In the genomic region with DNA sequence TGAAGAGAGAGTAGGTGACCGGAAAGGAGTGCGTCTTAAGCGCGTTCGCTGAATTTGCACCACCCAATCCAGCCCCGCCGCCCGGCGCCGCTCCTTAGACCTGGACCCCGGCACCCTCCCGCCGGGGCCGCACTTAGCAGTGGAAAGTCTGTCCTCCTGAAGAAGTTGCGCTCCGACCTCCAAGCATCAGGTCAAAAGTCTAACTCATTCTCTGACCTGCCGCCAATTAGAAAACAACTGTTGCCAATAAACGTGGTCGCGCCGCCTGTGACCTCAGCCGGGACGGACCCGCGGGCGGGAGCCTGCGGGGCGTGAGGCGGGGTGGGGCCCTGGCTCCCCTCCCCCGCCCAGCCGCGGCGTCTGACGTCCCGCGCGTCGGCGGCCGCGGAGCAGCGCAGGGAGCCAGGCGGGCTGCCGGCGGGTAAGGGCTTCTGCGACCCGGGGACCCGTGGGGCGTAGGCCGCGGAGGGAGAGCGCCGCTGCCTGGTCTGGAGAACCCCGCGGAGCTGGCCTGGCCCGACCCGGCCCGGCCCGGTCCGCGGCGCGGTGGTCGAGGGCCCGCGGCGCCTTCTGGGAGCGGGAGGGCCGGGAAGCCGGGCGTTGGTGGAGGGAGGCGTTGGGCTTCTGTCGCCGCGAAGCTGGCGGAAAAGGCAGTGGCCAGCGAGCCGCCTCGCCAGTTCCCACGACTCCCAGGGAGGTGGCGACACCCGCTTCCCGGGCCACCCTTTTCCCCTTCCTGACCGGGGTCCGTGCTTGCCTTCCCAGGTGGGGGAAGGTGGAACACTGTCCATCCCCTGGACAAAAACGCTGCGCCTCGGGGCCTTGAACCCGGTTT, we compare ENCODE assay signal across 1 cellular context.
TF ChIP-seq lines count a peak whose summit lies in the region.

A gene with protein sequence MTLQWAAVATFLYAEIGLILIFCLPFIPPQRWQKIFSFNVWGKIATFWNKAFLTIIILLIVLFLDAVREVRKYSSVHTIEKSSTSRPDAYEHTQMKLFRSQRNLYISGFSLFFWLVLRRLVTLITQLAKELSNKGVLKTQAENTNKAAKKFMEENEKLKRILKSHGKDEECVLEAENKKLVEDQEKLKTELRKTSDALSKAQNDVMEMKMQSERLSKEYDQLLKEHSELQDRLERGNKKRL (plus strand): TSS at position 366 of the 835 bp plus-strand sequence. CDS start 527 bp downstream, outside the sequence.

TF ChIP-seq in GM12878, 131 proteins besides CTCF, POLR2A, EP300 and RAD21 (continued from another document and continues in another):
- TF ChIP-seq, protein P1, sequence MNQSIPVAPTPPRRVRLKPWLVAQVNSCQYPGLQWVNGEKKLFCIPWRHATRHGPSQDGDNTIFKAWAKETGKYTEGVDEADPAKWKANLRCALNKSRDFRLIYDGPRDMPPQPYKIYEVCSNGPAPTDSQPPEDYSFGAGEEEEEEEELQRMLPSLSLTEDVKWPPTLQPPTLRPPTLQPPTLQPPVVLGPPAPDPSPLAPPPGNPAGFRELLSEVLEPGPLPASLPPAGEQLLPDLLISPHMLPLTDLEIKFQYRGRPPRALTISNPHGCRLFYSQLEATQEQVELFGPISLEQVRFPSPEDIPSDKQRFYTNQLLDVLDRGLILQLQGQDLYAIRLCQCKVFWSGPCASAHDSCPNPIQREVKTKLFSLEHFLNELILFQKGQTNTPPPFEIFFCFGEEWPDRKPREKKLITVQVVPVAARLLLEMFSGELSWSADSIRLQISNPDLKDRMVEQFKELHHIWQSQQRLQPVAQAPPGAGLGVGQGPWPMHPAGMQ (IDR thresholded peaks at IDR 0.05; ENCODE audit: borderline replicate concordance), result no peak
- TF ChIP-seq MTA3 (IDR thresholded peaks at IDR 0.05; ENCODE audit: borderline replicate concordance, low read length), result no peak
- no peak for TF ChIP-seq SPI1 (IDR thresholded peaks at IDR 0.05; ENCODE audit: borderline replicate concordance, insufficient read depth, low read depth, low read length)
- no peak for TF ChIP-seq STAT1 (conservative IDR thresholded peaks at IDR 0.05)
- peak; percentile 38 for TF ChIP-seq HDAC6 (IDR thresholded peaks at IDR 0.05; ENCODE audit: unreplicated experiment)
- TF ChIP-seq, protein P2, sequence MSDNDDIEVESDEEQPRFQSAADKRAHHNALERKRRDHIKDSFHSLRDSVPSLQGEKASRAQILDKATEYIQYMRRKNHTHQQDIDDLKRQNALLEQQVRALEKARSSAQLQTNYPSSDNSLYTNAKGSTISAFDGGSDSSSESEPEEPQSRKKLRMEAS (IDR thresholded peaks at IDR 0.05; ENCODE audit: low read depth, low read length), result 0 out of 2 replicates have a peak, but pooled peaks have one; percentile 8
- no peak; the same call in 1 of the 2 replicates for TF ChIP-seq ZBED1 (IDR thresholded peaks at IDR 0.05; ENCODE audit: borderline replicate concordance)
- peak in 1 of 2 experiments; percentile 44; a peak in 1 of 4 replicates for TF ChIP-seq IKZF2 (IDR thresholded peaks at IDR 0.05)
- no peak for TF ChIP-seq ZNF274 (IDR thresholded peaks at IDR 0.05; ENCODE audit: insufficient read depth, insufficient read length)
- no peak for TF ChIP-seq ZNF384 (IDR thresholded peaks at IDR 0.05; ENCODE audit: borderline replicate concordance, low read depth, low read length)
- no peak for TF ChIP-seq SUPT20H (IDR thresholded peaks at IDR 0.05; ENCODE audit: borderline replicate concordance, control insufficient read depth, low read depth, low read length)
- no peak for TF ChIP-seq PML (IDR thresholded peaks at IDR 0.05; ENCODE audit: low read length)
- no peak for TF ChIP-seq RELA (IDR thresholded peaks at IDR 0.05; ENCODE audit: borderline replicate concordance, partially characterized antibody)
- peak; percentile 97 for TF ChIP-seq LARP7 (IDR thresholded peaks at IDR 0.05)
- peak; percentile 97 for TF ChIP-seq GATAD2B (conservative IDR thresholded peaks at IDR 0.05; ENCODE audit: low read depth)
- TF ChIP-seq CBX5 (IDR thresholded peaks at IDR 0.05; ENCODE audit: low read depth), result no peak
- no peak for TF ChIP-seq ZNF622 (IDR thresholded peaks at IDR 0.05)
- no peak for TF ChIP-seq SREBF2 (IDR thresholded peaks at IDR 0.05; ENCODE audit: low read length)
- TF ChIP-seq, protein P3, sequence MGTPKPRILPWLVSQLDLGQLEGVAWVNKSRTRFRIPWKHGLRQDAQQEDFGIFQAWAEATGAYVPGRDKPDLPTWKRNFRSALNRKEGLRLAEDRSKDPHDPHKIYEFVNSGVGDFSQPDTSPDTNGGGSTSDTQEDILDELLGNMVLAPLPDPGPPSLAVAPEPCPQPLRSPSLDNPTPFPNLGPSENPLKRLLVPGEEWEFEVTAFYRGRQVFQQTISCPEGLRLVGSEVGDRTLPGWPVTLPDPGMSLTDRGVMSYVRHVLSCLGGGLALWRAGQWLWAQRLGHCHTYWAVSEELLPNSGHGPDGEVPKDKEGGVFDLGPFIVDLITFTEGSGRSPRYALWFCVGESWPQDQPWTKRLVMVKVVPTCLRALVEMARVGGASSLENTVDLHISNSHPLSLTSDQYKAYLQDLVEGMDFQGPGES (IDR thresholded peaks at IDR 0.05), result no peak
- no peak for TF ChIP-seq CHD4 (IDR thresholded peaks at IDR 0.05)
- no peak for TF ChIP-seq NR2C2 (IDR thresholded peaks at IDR 0.05; ENCODE audit: borderline replicate concordance, control insufficient read depth, insufficient read length, low read depth)
- TF ChIP-seq SIN3A (IDR thresholded peaks at IDR 0.05; ENCODE audit: low read depth, low read length), result peak; percentile 82; the same call in 1 of the 2 replicates
- TF ChIP-seq CREM (IDR thresholded peaks at IDR 0.05; ENCODE audit: low read depth), result peak; percentile 90
- TF ChIP-seq CHD2 (IDR thresholded peaks at IDR 0.05; ENCODE audit: borderline replicate concordance, low read depth, low read length), result peak; percentile 61; the same call in 1 of the 2 replicates
- no peak; the same call in 1 of the 2 replicates for TF ChIP-seq POLR2AphosphoS5 (IDR thresholded peaks at IDR 0.05; ENCODE audit: low read length)
- TF ChIP-seq, protein P4, sequence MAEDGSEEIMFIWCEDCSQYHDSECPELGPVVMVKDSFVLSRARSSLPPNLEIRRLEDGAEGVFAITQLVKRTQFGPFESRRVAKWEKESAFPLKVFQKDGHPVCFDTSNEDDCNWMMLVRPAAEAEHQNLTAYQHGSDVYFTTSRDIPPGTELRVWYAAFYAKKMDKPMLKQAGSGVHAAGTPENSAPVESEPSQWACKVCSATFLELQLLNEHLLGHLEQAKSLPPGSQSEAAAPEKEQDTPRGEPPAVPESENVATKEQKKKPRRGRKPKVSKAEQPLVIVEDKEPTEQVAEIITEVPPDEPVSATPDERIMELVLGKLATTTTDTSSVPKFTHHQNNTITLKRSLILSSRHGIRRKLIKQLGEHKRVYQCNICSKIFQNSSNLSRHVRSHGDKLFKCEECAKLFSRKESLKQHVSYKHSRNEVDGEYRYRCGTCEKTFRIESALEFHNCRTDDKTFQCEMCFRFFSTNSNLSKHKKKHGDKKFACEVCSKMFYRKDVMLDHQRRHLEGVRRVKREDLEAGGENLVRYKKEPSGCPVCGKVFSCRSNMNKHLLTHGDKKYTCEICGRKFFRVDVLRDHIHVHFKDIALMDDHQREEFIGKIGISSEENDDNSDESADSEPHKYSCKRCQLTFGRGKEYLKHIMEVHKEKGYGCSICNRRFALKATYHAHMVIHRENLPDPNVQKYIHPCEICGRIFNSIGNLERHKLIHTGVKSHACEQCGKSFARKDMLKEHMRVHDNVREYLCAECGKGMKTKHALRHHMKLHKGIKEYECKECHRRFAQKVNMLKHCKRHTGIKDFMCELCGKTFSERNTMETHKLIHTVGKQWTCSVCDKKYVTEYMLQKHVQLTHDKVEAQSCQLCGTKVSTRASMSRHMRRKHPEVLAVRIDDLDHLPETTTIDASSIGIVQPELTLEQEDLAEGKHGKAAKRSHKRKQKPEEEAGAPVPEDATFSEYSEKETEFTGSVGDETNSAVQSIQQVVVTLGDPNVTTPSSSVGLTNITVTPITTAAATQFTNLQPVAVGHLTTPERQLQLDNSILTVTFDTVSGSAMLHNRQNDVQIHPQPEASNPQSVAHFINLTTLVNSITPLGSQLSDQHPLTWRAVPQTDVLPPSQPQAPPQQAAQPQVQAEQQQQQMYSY (CRISPR knock-in tag; IDR thresholded peaks at IDR 0.05), result no peak
- TF ChIP-seq, protein P5, sequence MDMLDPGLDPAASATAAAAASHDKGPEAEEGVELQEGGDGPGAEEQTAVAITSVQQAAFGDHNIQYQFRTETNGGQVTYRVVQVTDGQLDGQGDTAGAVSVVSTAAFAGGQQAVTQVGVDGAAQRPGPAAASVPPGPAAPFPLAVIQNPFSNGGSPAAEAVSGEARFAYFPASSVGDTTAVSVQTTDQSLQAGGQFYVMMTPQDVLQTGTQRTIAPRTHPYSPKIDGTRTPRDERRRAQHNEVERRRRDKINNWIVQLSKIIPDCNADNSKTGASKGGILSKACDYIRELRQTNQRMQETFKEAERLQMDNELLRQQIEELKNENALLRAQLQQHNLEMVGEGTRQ (IDR thresholded peaks at IDR 0.05; ENCODE audit: borderline replicate concordance, low read depth, low read length), result no peak
- peak; percentile 28; the same call in 1 of the 3 replicates for TF ChIP-seq POU2F2 (IDR thresholded peaks at IDR 0.05; ENCODE audit: borderline replicate concordance, low read depth, low read length)
- TF ChIP-seq TBL1XR1 (IDR thresholded peaks at IDR 0.05; ENCODE audit: low read depth, low read length), result no peak
- no peak for TF ChIP-seq SMAD5 (IDR thresholded peaks at IDR 0.05; ENCODE audit: low read depth)
- peak; percentile 74 for TF ChIP-seq KLF5 (IDR thresholded peaks at IDR 0.05; ENCODE audit: partially characterized antibody)
- TF ChIP-seq WRNIP1 (IDR thresholded peaks at IDR 0.05; ENCODE audit: borderline replicate concordance, low read depth, low read length), result no peak
- TF ChIP-seq, protein P6, sequence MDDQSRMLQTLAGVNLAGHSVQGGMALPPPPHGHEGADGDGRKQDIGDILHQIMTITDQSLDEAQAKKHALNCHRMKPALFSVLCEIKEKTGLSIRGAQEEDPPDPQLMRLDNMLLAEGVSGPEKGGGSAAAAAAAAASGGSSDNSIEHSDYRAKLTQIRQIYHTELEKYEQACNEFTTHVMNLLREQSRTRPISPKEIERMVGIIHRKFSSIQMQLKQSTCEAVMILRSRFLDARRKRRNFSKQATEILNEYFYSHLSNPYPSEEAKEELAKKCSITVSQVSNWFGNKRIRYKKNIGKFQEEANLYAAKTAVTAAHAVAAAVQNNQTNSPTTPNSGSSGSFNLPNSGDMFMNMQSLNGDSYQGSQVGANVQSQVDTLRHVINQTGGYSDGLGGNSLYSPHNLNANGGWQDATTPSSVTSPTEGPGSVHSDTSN (IDR thresholded peaks at IDR 0.05; ENCODE audit: insufficient replicate concordance, low read depth, low read length), result no peak
- 0 out of 2 replicates have a peak, but pooled peaks have one; percentile 38 for TF ChIP-seq ESRRA (IDR thresholded peaks at IDR 0.05; ENCODE audit: low read length)
- no peak for TF ChIP-seq BCL11A (IDR thresholded peaks at IDR 0.05; ENCODE audit: low read depth, low read length)
- TF ChIP-seq MTA2 (IDR thresholded peaks at IDR 0.05; ENCODE audit: low read depth), result no peak
- TF ChIP-seq, protein P7, sequence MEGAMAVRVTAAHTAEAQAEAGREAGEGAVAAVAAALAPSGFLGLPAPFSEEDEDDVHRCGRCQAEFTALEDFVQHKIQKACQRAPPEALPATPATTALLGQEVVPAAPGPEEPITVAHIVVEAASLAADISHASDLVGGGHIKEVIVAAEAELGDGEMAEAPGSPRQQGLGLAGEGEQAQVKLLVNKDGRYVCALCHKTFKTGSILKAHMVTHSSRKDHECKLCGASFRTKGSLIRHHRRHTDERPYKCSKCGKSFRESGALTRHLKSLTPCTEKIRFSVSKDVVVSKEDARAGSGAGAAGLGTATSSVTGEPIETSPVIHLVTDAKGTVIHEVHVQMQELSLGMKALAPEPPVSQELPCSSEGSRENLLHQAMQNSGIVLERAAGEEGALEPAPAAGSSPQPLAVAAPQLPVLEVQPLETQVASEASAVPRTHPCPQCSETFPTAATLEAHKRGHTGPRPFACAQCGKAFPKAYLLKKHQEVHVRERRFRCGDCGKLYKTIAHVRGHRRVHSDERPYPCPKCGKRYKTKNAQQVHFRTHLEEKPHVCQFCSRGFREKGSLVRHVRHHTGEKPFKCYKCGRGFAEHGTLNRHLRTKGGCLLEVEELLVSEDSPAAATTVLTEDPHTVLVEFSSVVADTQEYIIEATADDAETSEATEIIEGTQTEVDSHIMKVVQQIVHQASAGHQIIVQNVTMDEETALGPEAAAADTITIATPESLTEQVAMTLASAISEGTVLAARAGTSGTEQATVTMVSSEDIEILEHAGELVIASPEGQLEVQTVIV (IDR thresholded peaks at IDR 0.05; ENCODE audit: borderline replicate concordance, partially characterized antibody), result no peak
- peak; percentile 59; the same call in 1 of the 2 replicates for TF ChIP-seq ZNF217 (IDR thresholded peaks at IDR 0.05)
- TF ChIP-seq EED (IDR thresholded peaks at IDR 0.05; ENCODE audit: low read depth), result peak; percentile 49
- TF ChIP-seq, protein P8, sequence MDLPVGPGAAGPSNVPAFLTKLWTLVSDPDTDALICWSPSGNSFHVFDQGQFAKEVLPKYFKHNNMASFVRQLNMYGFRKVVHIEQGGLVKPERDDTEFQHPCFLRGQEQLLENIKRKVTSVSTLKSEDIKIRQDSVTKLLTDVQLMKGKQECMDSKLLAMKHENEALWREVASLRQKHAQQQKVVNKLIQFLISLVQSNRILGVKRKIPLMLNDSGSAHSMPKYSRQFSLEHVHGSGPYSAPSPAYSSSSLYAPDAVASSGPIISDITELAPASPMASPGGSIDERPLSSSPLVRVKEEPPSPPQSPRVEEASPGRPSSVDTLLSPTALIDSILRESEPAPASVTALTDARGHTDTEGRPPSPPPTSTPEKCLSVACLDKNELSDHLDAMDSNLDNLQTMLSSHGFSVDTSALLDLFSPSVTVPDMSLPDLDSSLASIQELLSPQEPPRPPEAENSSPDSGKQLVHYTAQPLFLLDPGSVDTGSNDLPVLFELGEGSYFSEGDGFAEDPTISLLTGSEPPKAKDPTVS (IDR thresholded peaks at IDR 0.05; ENCODE audit: low read depth, low read length), result no peak
